In genomic region chr12:42979746-42980145, GRCh38 we compare ENCODE assay signal across 17 cellular contexts.
DNase-seq lines count a peak whose midpoint lies in the region; ATAC-seq and TF ChIP-seq lines count a peak whose summit lies in the region.
"Had no signal": no experiment of that assay in that cellular context is flagged by ENCODE, and none has a peak within 500 bp of the region (broad histone marks: within the 10 kb centered on the region; RNA-seq: fewer than 3 reads in every experiment).

No MANE protein-coding gene starts in this region.

- H3K4me3 Mint-ChIP-seq in nephron progenitor cell (no peak overlapping the region), Caco-2 (ENCODE audit: unreplicated experiment) (no peak overlapping the region)
- H3K4me3 Mint-ChIP-seq: CD14-positive monocyte; CD4-positive, alpha-beta memory T cell had no signal

- TF ChIP-seq CTCF in nephron progenitor cell (IDR thresholded peaks at IDR 0.05) (no peak), smooth muscle cell (IDR thresholded peaks at IDR 0.05; ENCODE audit: borderline replicate concordance, insufficient read depth, poor library complexity, severe bottlenecking) (no peak), Caco-2 (IDR thresholded peaks at IDR 0.05; ENCODE audit: insufficient read depth in 1 of 2, low read depth in 1 of 2, low read length in 1 of 2, severe bottlenecking in 1 of 2, unreplicated experiment in 1 of 2) (no peak)

- H3K79me2 ChIP-seq in smooth muscle cell (ENCODE audit: low read depth): no peaks in the 10 kb centered on the region

- ATAC-seq in HG03469 (IDR thresholded peaks at IDR 0.05; ENCODE audit: unreplicated experiment): no peak
- ATAC-seq in HG03280 (IDR thresholded peaks at IDR 0.05; ENCODE audit: unreplicated experiment): no peak

- H3K4me1 ChIP-seq in mesenchymal stem cell (ENCODE audit: control insufficient read depth, insufficient read depth, low read depth, low read length) (no peaks in the 10 kb centered on the region), smooth muscle cell (ENCODE audit: low read depth) (peaks cover 38% of the 10 kb centered on the region), Caco-2 (no peaks in the 10 kb centered on the region)
- H3K4me1 ChIP-seq: BLaER1 had no signal

- no peak overlapping the region for H3K23ac ChIP-seq in mesenchymal stem cell (ENCODE audit: low read length in 2 of 2)

- no peak overlapping the region for H4K91ac ChIP-seq in mesenchymal stem cell (ENCODE audit: low read length)

- H3K9me3 ChIP-seq in mesenchymal stem cell (ENCODE audit: control insufficient read depth, low read length) (no peaks in the 10 kb centered on the region), smooth muscle cell (replicated peaks; ENCODE audit: low read depth) (no peaks in the 10 kb centered on the region), Caco-2 (0 out of 2 replicates have a peak, but pooled peaks cover 3% of the 10 kb centered on the region)
- H3K9me3 ChIP-seq: BLaER1 had no signal

- DNase-seq in NCI-H2171 treated with DMSO at 0.1 percent for 48 hours (lab: John Stamatoyannopoulos, UW): peak; percentile 22
- DNase-seq in NCI-H2171 (lab: John Stamatoyannopoulos, UW): no peak
- no peak for DNase-seq in mesenchymal stem cell
- no peak for DNase-seq in nephron progenitor cell
- DNase-seq in smooth muscle cell (lab: John Stamatoyannopoulos, UW; ENCODE audit: unreplicated experiment): no peak
- no peak for DNase-seq in Caco-2
- DNase-seq: 8988T; Calu3; CD4-positive, alpha-beta memory T cell; DMS79 treated with DMSO at 0.1 percent for 48 hours; GF-D8 had no signal

- H3K27me3 Mint-ChIP-seq in nephron progenitor cell (ENCODE audit: low read depth, poor library complexity): peaks cover 1% of the 10 kb centered on the region
- H3K27me3 Mint-ChIP-seq in Caco-2 (ENCODE audit: insufficient read depth, unreplicated experiment): no peaks in the 10 kb centered on the region
- H3K27me3 Mint-ChIP-seq: CD4-positive, alpha-beta memory T cell had no signal

- peaks cover 37% of the 10 kb centered on the region for H3F3A ChIP-seq in smooth muscle cell (ENCODE audit: low read depth)

- H3K18ac ChIP-seq in mesenchymal stem cell (ENCODE audit: low read depth in 1 of 2, low read length in 2 of 2): peak overlapping the region in 1 of 2 experiments; percentile 89

- H3K9me3 Mint-ChIP-seq in nephron progenitor cell: peaks cover 14% of the 10 kb centered on the region
- peaks cover 11% of the 10 kb centered on the region for H3K9me3 Mint-ChIP-seq in Caco-2 (ENCODE audit: unreplicated experiment)

- peak overlapping the region; percentile 5 for H4K8ac ChIP-seq in mesenchymal stem cell (ENCODE audit: low read length)

- H3K27ac Mint-ChIP-seq in nephron progenitor cell: peak overlapping the region; percentile 50
- no peak overlapping the region for H3K27ac Mint-ChIP-seq in Caco-2 (ENCODE audit: unreplicated experiment)
- H3K27ac Mint-ChIP-seq: CD14-positive monocyte; CD4-positive, alpha-beta memory T cell had no signal

- H3K79me1 ChIP-seq in mesenchymal stem cell (replicated peaks; ENCODE audit: low read length, poor library complexity, severe bottlenecking): no peaks in the 10 kb centered on the region

- no peaks in the 10 kb centered on the region for H3K36me3 ChIP-seq in mesenchymal stem cell (ENCODE audit: control insufficient read depth in 1 of 2, insufficient read depth in 2 of 2, low read depth in 1 of 2, low read length in 2 of 2)
- H3K36me3 ChIP-seq in smooth muscle cell (ENCODE audit: low read depth): no peaks in the 10 kb centered on the region
- H3K36me3 ChIP-seq in Caco-2 (ENCODE audit: control insufficient read depth, insufficient read depth, low read length): no peaks in the 10 kb centered on the region
- H3K36me3 ChIP-seq: BLaER1, HAP-1 had no signal

- no peak overlapping the region for H2BK120ac ChIP-seq in mesenchymal stem cell (ENCODE audit: low read depth, low read length)

- H3K4me2 ChIP-seq in mesenchymal stem cell (ENCODE audit: low read length, poor library complexity, severe bottlenecking) (no peak overlapping the region), smooth muscle cell (no peak overlapping the region)
- H3K4me2 ChIP-seq: BLaER1 had no signal

- no peak overlapping the region for H2AFZ ChIP-seq in mesenchymal stem cell (ENCODE audit: low read depth, low read length)
- H2AFZ ChIP-seq in smooth muscle cell (ENCODE audit: low read depth): no peak overlapping the region

- H3K4me3 ChIP-seq in mesenchymal stem cell (ENCODE audit: insufficient read depth in 1 of 2, low read depth in 1 of 2, low read length in 2 of 2) (no peak overlapping the region), smooth muscle cell (no peak overlapping the region), Caco-2 (ENCODE audit: low read depth, low read length) (no peak overlapping the region)
- H3K4me3 ChIP-seq: BLaER1, HAP-1 had no signal

- no peak overlapping the region for H2BK12ac ChIP-seq in mesenchymal stem cell (ENCODE audit: low read length in 2 of 2)

- H3K36me3 Mint-ChIP-seq in nephron progenitor cell (ENCODE audit: low read depth) (peaks cover 14% of the 10 kb centered on the region), Caco-2 (ENCODE audit: insufficient read depth, unreplicated experiment) (no peaks in the 10 kb centered on the region)
- H3K36me3 Mint-ChIP-seq: CD14-positive monocyte; CD4-positive, alpha-beta memory T cell had no signal

- H3K27ac ChIP-seq in mesenchymal stem cell (ENCODE audit: low read length, poor library complexity, severe bottlenecking) (no peak overlapping the region), smooth muscle cell (ENCODE audit: low read depth) (peak overlapping the region; percentile 87)
- H3K27ac ChIP-seq: BLaER1, HL-60 had no signal

- no peaks in the 10 kb centered on the region for H4K20me1 ChIP-seq in smooth muscle cell (ENCODE audit: low read depth)
- H4K20me1 ChIP-seq: BLaER1 had no signal

- no peak overlapping the region for H2AK5ac ChIP-seq in mesenchymal stem cell (ENCODE audit: low read length, severe bottlenecking)

- H2BK5ac ChIP-seq in mesenchymal stem cell (ENCODE audit: low read depth, low read length, poor library complexity, severe bottlenecking): no peak overlapping the region

- H3K27me3 ChIP-seq in mesenchymal stem cell (ENCODE audit: control insufficient read depth in 1 of 2, insufficient read depth in 1 of 2, low read length in 2 of 2) (no peaks in the 10 kb centered on the region), smooth muscle cell (ENCODE audit: low read depth) (no peaks in the 10 kb centered on the region), Caco-2 (replicated peaks; ENCODE audit: control insufficient read depth, insufficient read depth, low read length) (no peaks in the 10 kb centered on the region)
- H3K27me3 ChIP-seq: BLaER1 had no signal

- no peak overlapping the region for H3K4ac ChIP-seq in mesenchymal stem cell (ENCODE audit: low read depth in 1 of 2, low read length in 2 of 2)

- POLR2A ChIA-PET in Caco-2 (lab: Charles Lee): no interaction called here

- intact Hi-C loops in Caco-2 (cut with micrococcal nuclease; ENCODE audit: unreplicated experiment): no loop called here

- CTCF ChIA-PET in Caco-2 (lab: Charles Lee): no interaction called here

- BruUV-seq in Caco-2 (replicated peaks; lab: Mats Ljungman, UMichigan): no TSS peak

- H3K14ac ChIP-seq in mesenchymal stem cell (ENCODE audit: low read length in 2 of 2): no peak overlapping the region

- H3K9ac ChIP-seq in mesenchymal stem cell (ENCODE audit: low read length) (no peak overlapping the region), smooth muscle cell (ENCODE audit: low read depth) (no peak overlapping the region)
- H3K9ac ChIP-seq: BLaER1 had no signal

- no peak overlapping the region for H2BK15ac ChIP-seq in mesenchymal stem cell (ENCODE audit: low read depth, poor library complexity, severe bottlenecking)

- peaks cover 65% of the 10 kb centered on the region for H3K4me1 Mint-ChIP-seq in nephron progenitor cell
- no peaks in the 10 kb centered on the region for H3K4me1 Mint-ChIP-seq in Caco-2 (ENCODE audit: low read depth, unreplicated experiment)
- H3K4me1 Mint-ChIP-seq: CD14-positive monocyte; CD4-positive, alpha-beta memory T cell had no signal
